ENCODE assay signal across 7 cellular contexts in the genomic region with DNA sequence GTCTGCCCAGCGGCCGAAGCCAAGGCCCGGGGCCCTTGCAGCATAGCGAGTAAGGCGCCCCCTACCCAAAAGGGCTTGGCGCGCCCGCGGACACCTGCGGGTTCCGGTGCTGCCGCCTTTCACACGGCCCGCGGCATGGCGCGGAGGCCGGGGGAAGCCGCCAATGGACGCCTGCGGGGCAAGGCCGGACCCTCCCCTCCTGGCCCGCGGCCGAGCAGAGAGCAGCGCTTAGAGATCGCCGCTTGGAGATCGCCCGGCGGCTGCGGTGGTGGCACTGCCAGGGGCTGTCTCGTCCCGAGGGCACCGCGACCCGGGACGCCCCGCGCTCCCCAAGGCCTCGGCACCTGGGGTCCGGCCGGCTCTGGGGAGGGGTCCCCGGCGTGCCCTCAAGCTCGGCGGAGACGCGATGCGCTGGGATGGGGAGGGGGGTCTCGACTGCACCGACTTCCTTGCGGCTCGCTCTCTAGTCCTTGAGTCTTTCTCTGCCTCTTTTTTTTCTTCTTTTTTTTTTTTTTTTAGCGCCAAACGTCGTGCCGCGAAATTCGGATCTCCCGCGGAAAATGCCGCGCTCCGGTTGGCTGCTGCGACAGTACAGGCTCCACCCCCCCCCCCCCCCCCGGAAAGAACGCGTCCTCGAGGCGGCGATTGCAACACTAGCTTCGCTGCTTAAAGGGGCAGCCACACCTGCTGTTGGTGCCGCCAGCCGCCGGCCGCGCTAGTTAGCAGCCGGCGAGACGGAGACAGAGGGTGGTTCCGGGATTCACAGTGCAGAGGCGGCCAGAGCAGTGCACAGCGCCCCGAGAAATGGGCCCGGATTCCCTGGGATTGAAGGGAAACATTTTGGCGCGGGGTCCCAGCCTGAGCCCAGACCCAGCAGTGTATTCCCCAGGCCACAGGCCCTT. TPM values are rescaled to one million over a fixed set of nuclear protein-coding genes. Genes with fewer than 3 reads are reported as not detected.
A peak's percentile ranks its signal among the peaks of the same experiment; 100 is the strongest.
DNase-seq lines count a peak whose midpoint lies in the region; ATAC-seq, FAIRE-seq and TF ChIP-seq lines count a peak whose summit lies in the region.

A gene with protein sequence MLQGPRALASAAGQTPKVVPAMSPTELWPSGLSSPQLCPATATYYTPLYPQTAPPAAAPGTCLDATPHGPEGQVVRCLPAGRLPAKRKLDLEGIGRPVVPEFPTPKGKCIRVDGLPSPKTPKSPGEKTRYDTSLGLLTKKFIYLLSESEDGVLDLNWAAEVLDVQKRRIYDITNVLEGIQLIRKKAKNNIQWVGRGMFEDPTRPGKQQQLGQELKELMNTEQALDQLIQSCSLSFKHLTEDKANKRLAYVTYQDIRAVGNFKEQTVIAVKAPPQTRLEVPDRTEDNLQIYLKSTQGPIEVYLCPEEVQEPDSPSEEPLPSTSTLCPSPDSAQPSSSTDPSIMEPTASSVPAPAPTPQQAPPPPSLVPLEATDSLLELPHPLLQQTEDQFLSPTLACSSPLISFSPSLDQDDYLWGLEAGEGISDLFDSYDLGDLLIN (minus strand): TSS at position 484 of the 902 bp plus-strand sequence. CDS start 440 bp downstream, at position 44.

- TF ChIP-seq EP300 in HepG2 (IDR thresholded peaks at IDR 0.05; ENCODE audit: low read depth in 2 of 2, low read length in 2 of 2) = no peak
- no peak for TF ChIP-seq EP300 in HepG2 (CRISPR knock-in tag; IDR thresholded peaks at IDR 0.05; ENCODE audit: borderline replicate concordance)

- intact Hi-C loops in activated CD4-positive, alpha-beta T cell treated with anti-CD3 and anti-CD28 coated beads, Interleukin-2, amount 10 ng/mL, durations not matched to agents 24 days and 14 days (cut with micrococcal nuclease) = loop anchor here (1.0 to 10.0 kb wide), 4 partner anchors 8 to 424 kb away; a partner anchor contains a TSS
- intact Hi-C loops in HepG2 (cut with micrococcal nuclease; ENCODE audit: unreplicated experiment) = loop anchor here (10.0 kb wide), 1 partner anchor 166 kb away; a partner anchor contains a TSS

- POLR2A ChIA-PET in HepG2 (lab: Yijun Ruan, JAX) = interaction anchor here (0.6 to 1.0 kb wide), 4 partner anchors 9 to 363 kb away, joined by 3 to 6 read pairs (median 4); a partner anchor contains a TSS

- H3K9me3 ChIP-seq in HepG2 (ENCODE audit: low read length) = no peaks in the 10 kb centered on the region

- DNase-seq in NCI-H524 treated with DMSO at 0.1 percent for 48 hours (lab: John Stamatoyannopoulos, UW) (peak; percentile 46), coronary artery (ENCODE audit: low spot score) (peak; percentile 87), HepG2 (ENCODE audit: low spot score) (peak; percentile 80)
- peak; percentile 94 for DNase-seq in activated CD4-positive, alpha-beta T cell treated with anti-CD3 and anti-CD28 coated beads, Interleukin-2, amount 10 ng/mL, durations not matched to agents 24 days and 14 days
- DNase-seq in stimulated activated CD4-positive, alpha-beta T cell treated with anti-CD3 and anti-CD28 coated beads, Interleukin-2, amount 100 ng/mL, for 48 hours = peak; percentile 66 to 71

- peaks cover 1% of the 10 kb centered on the region for H3K36me3 Mint-ChIP-seq in activated CD4-positive, alpha-beta T cell treated with anti-CD3 and anti-CD28 coated beads, Interleukin-2, amount 10 ng/mL, durations not matched to agents 24 days and 14 days (ENCODE audit: low read depth)

- peak; percentile 15 for FAIRE-seq in HepG2 (lab: Jason Lieb, UNC)

- peak within 1 kb of the TSS; percentile 65 for H3K9ac ChIP-seq in HepG2 (ENCODE audit: insufficient read depth, low read depth, low read length)

- TF ChIP-seq POLR2A in GM18505 (IDR thresholded peaks at IDR 0.05; ENCODE audit: borderline replicate concordance, extremely low read depth, insufficient read depth, insufficient read length) (peak; percentile 20), HepG2 (IDR thresholded peaks at IDR 0.05; ENCODE audit: insufficient read depth in 1 of 2, low read depth in 2 of 2, low read length in 2 of 2) (no peak)

- peak within 1 kb of the TSS; percentile 100 for H3K4me2 ChIP-seq in HepG2 (ENCODE audit: low read depth, low read length)

- peak within 1 kb of the TSS; percentile 87 for H3K4me3 Mint-ChIP-seq in activated CD4-positive, alpha-beta T cell treated with anti-CD3 and anti-CD28 coated beads, Interleukin-2, amount 10 ng/mL, durations not matched to agents 24 days and 14 days

- H3K4me3 ChIP-seq in coronary artery (peak within 1 kb of the TSS; percentile 71), HepG2 (replicated peaks in 1 of 3; ENCODE audit: insufficient read depth in 1 of 3, low read depth in 2 of 3, low read length in 3 of 3) (peak within 1 kb of the TSS; percentile 75 to 83 (median 77))

- 1% methylated on average over 30 of the region's 88 CpGs for WGBS in HepG2 (ENCODE audit: low lambda C conversion rate)

- H3K27ac ChIP-seq in coronary artery = peak within 1 kb of the TSS in 1 of 2 donors; percentile 28
- peak within 1 kb of the TSS; percentile 58 for H3K27ac ChIP-seq in HepG2 (ENCODE audit: extremely low read length, insufficient read depth, low read length)

- no peaks in the 10 kb centered on the region for H4K20me1 ChIP-seq in HepG2 (ENCODE audit: insufficient read depth, low read length)

- BruUV-seq in HepG2 (replicated peaks; lab: Mats Ljungman, UMichigan) = TSS peak; percentile 74

- H3K27ac Mint-ChIP-seq in activated CD4-positive, alpha-beta T cell treated with anti-CD3 and anti-CD28 coated beads, Interleukin-2, amount 10 ng/mL, durations not matched to agents 24 days and 14 days = peak within 1 kb of the TSS; percentile 95

- peaks cover 63% of the 10 kb centered on the region for H3K4me1 Mint-ChIP-seq in activated CD4-positive, alpha-beta T cell treated with anti-CD3 and anti-CD28 coated beads, Interleukin-2, amount 10 ng/mL, durations not matched to agents 24 days and 14 days

- peak within 1 kb of the TSS; percentile 84 for H2AFZ ChIP-seq in HepG2 (ENCODE audit: low read length)

- no peaks in the 10 kb centered on the region for H3K9me3 Mint-ChIP-seq in activated CD4-positive, alpha-beta T cell treated with anti-CD3 and anti-CD28 coated beads, Interleukin-2, amount 10 ng/mL, durations not matched to agents 24 days and 14 days

- no peak for TF ChIP-seq CTCF in coronary artery (IDR thresholded peaks at IDR 0.05)
- TF ChIP-seq CTCF in HepG2 (CRISPR knock-in tag; IDR thresholded peaks at IDR 0.05) = peak; percentile 58

- ATAC-seq in GM18505 (IDR thresholded peaks at IDR 0.05; ENCODE audit: unreplicated experiment) (peak; percentile 52), HG03342 (IDR thresholded peaks at IDR 0.05; ENCODE audit: unreplicated experiment) (peak; percentile 49), HepG2 (peak; percentile 84)

- H3K4me1 ChIP-seq in HepG2 (ENCODE audit: insufficient read depth, low read length) = peaks cover 89% of the 10 kb centered on the region

- H3K27me3 ChIP-seq in HepG2 (ENCODE audit: control insufficient read depth in 1 of 2, insufficient read depth in 2 of 2, low read length in 2 of 2) = no peaks in the 10 kb centered on the region

- CTCF ChIA-PET in HepG2 (lab: Yijun Ruan, JAX; ENCODE audit: low intra/inter-chr PET ratio, low total read pairs) = no interaction called here

- TF ChIP-seq RAD21 in HepG2 (CRISPR knock-in tag; IDR thresholded peaks at IDR 0.05) = no peak

- no peaks in the 10 kb centered on the region for H3K27me3 Mint-ChIP-seq in activated CD4-positive, alpha-beta T cell treated with anti-CD3 and anti-CD28 coated beads, Interleukin-2, amount 10 ng/mL, durations not matched to agents 24 days and 14 days

- no peaks in the 10 kb centered on the region for H3K36me3 ChIP-seq in HepG2 (replicated peaks in 1 of 2; ENCODE audit: control insufficient read depth in 1 of 2, insufficient read depth in 2 of 2, low read length in 2 of 2)

- in situ Hi-C loops in HepG2 (cut with HindIII; ENCODE audit: extremely low pct_ligation_motif_present, low pct_unique_long_range_greater_than_20kb) = loop anchor here (5.0 to 10.0 kb wide), 2 partner anchors 34 to 186 kb away; a partner anchor contains a TSS

- no peaks in the 10 kb centered on the region for H3K79me2 ChIP-seq in HepG2 (ENCODE audit: insufficient read depth, low read length)

RNA-seq across cellular contexts. Expression of the gene that starts here (rescaled TPM):
- 30.4 and 33.7 TPM in 2 replicates for total RNA-seq in activated CD4-positive, alpha-beta T cell treated with anti-CD3 and anti-CD28 coated beads, Interleukin-2, amount 10 ng/mL, durations not matched to agents 24 days and 14 days
- total RNA-seq in HepG2 (2016; rRNA removed; fragmentation: Illumina TruSeq; extraction: Trizol) = 5.7 and 6.6 TPM in 2 replicates
- total RNA-seq in HepG2 (2016; cell fraction: cytosol; rRNA removed; fragmentation: Illumina TruSeq; extraction: Trizol; ENCODE audit: low read depth) = 1.1 and 1.3 TPM in 2 replicates
- total RNA-seq in HepG2 (2016; cell fraction: insoluble cytoplasmic fraction; rRNA removed; fragmentation: Illumina TruSeq; extraction: Trizol) = 4.9 and 6.0 TPM in 2 replicates
- total RNA-seq in HepG2 (2016; cell fraction: membrane; rRNA removed; fragmentation: Illumina TruSeq; extraction: Trizol) = 2.6 TPM in 2 replicates
- 5.1 and 7.1 TPM in 2 replicates for total RNA-seq in HepG2 (2016; cell fraction: nucleus; rRNA removed; fragmentation: Illumina TruSeq; extraction: Trizol)
- polyA plus RNA-seq in HepG2 (2011; rRNA removed) = 0.50 and 0.65 TPM in 2 replicates
- polyA plus RNA-seq in HepG2 (2011; cell fraction: cytosol; rRNA removed) = 0.29 and 0.35 TPM in 2 replicates
- 1.9 TPM in 2 replicates for polyA plus RNA-seq in HepG2 (2011; cell fraction: nucleus; rRNA removed)
- polyA plus RNA-seq in HepG2 (2012) = 0.63 and 1.4 TPM in 2 replicates
- polyA plus RNA-seq in HepG2 (2016; cell fraction: cytosol; fragmentation: Illumina TruSeq; extraction: Trizol; ENCODE audit: low read depth) = 0.24 and 0.26 TPM in 2 replicates
- 3.4 and 4.2 TPM in 2 replicates for polyA plus RNA-seq in HepG2 (2016; cell fraction: insoluble cytoplasmic fraction; fragmentation: Illumina TruSeq; extraction: Trizol; ENCODE audit: low read depth)
- polyA plus RNA-seq in HepG2 (2016; cell fraction: membrane; fragmentation: Illumina TruSeq; extraction: Trizol; ENCODE audit: low read depth) = 0.62 and 0.69 TPM in 2 replicates
- 12.8 and 14.2 TPM in 2 replicates for polyA plus RNA-seq in HepG2 (2016; cell fraction: nucleus; fragmentation: Illumina TruSeq; extraction: Trizol; ENCODE audit: insufficient read depth, low read depth)
- 1.8 and 19.5 TPM in 2 replicates for polyA minus RNA-seq in HepG2 (2011; rRNA and poly(A)+ RNA removed; ENCODE audit: low replicate concordance)
- polyA minus RNA-seq in HepG2 (2011; cell fraction: cytosol; rRNA and poly(A)+ RNA removed) = 0.79 and 1.1 TPM in 2 replicates
- polyA minus RNA-seq in HepG2 (2011; cell fraction: nucleus; rRNA and poly(A)+ RNA removed) = 0.87 and 1.3 TPM in 2 replicates
